In genomic region chr2:16225545-16225944, GRCh38 we compare ENCODE assay signal across 2 cellular contexts.
TF ChIP-seq lines count a peak whose summit lies in the region.

No MANE protein-coding gene starts in this region.

TF ChIP-seq in SK-N-SH, 30 proteins besides CTCF, POLR2A, EP300 and RAD21 (continued from another document):
- TF ChIP-seq, protein P1, sequence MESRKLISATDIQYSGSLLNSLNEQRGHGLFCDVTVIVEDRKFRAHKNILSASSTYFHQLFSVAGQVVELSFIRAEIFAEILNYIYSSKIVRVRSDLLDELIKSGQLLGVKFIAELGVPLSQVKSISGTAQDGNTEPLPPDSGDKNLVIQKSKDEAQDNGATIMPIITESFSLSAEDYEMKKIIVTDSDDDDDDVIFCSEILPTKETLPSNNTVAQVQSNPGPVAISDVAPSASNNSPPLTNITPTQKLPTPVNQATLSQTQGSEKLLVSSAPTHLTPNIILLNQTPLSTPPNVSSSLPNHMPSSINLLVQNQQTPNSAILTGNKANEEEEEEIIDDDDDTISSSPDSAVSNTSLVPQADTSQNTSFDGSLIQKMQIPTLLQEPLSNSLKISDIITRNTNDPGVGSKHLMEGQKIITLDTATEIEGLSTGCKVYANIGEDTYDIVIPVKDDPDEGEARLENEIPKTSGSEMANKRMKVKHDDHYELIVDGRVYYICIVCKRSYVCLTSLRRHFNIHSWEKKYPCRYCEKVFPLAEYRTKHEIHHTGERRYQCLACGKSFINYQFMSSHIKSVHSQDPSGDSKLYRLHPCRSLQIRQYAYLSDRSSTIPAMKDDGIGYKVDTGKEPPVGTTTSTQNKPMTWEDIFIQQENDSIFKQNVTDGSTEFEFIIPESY (IDR thresholded peaks at IDR 0.05; ENCODE audit: borderline replicate concordance, low read depth): no peak
- TF ChIP-seq POLR2AphosphoS5 (IDR thresholded peaks at IDR 0.05; ENCODE audit: low read depth, low read length) (no peak), USF2 (IDR thresholded peaks at IDR 0.05; ENCODE audit: borderline replicate concordance, low read depth, low read length) (no peak), MEF2A (IDR thresholded peaks at IDR 0.05; ENCODE audit: borderline replicate concordance, low read depth) (no peak), SIN3A (IDR thresholded peaks at IDR 0.05; ENCODE audit: borderline replicate concordance, low read depth, low read length) (no peak), NFIC (IDR thresholded peaks at IDR 0.05; ENCODE audit: borderline replicate concordance) (no peak), CHD2 (IDR thresholded peaks at IDR 0.05; ENCODE audit: low read length, partially characterized antibody) (no peak), TAF1 (IDR thresholded peaks at IDR 0.05; ENCODE audit: borderline replicate concordance, low read depth, low read length) (no peak), PBX3 (IDR thresholded peaks at IDR 0.05) (no peak), SMC3 (IDR thresholded peaks at IDR 0.05; ENCODE audit: low read depth, low read length) (no peak; the same call in 1 of the 2 replicates), MXI1 (IDR thresholded peaks at IDR 0.05; ENCODE audit: low read depth, low read length) (no peak), RFX5 (IDR thresholded peaks at IDR 0.05; ENCODE audit: low read length) (no peak), GATA2 (CRISPR knock-in tag; IDR thresholded peaks at IDR 0.05) (no peak), TEAD4 (IDR thresholded peaks at IDR 0.05; ENCODE audit: borderline replicate concordance, insufficient read depth) (no peak), MAX (IDR thresholded peaks at IDR 0.05; ENCODE audit: low read depth) (no peak)

TF ChIP-seq in SK-N-SH treated with all-trans-retinoic acid at 6 μM for 48 hours, 23 proteins besides CTCF, POLR2A, EP300 and RAD21 (continued from another document):
- TF ChIP-seq ZNF565 (CRISPR knock-in tag; conservative IDR thresholded peaks at IDR 0.05; ENCODE audit: low read depth) (no peak), ISL1 (CRISPR knock-in tag; IDR thresholded peaks at IDR 0.05) (no peak)
- TF ChIP-seq, protein P2, sequence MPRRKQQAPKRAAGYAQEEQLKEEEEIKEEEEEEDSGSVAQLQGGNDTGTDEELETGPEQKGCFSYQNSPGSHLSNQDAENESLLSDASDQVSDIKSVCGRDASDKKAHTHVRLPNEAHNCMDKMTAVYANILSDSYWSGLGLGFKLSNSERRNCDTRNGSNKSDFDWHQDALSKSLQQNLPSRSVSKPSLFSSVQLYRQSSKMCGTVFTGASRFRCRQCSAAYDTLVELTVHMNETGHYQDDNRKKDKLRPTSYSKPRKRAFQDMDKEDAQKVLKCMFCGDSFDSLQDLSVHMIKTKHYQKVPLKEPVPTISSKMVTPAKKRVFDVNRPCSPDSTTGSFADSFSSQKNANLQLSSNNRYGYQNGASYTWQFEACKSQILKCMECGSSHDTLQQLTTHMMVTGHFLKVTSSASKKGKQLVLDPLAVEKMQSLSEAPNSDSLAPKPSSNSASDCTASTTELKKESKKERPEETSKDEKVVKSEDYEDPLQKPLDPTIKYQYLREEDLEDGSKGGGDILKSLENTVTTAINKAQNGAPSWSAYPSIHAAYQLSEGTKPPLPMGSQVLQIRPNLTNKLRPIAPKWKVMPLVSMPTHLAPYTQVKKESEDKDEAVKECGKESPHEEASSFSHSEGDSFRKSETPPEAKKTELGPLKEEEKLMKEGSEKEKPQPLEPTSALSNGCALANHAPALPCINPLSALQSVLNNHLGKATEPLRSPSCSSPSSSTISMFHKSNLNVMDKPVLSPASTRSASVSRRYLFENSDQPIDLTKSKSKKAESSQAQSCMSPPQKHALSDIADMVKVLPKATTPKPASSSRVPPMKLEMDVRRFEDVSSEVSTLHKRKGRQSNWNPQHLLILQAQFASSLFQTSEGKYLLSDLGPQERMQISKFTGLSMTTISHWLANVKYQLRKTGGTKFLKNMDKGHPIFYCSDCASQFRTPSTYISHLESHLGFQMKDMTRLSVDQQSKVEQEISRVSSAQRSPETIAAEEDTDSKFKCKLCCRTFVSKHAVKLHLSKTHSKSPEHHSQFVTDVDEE (CRISPR knock-in tag; IDR thresholded peaks at IDR 0.05): no peak
- TF ChIP-seq, protein P3, sequence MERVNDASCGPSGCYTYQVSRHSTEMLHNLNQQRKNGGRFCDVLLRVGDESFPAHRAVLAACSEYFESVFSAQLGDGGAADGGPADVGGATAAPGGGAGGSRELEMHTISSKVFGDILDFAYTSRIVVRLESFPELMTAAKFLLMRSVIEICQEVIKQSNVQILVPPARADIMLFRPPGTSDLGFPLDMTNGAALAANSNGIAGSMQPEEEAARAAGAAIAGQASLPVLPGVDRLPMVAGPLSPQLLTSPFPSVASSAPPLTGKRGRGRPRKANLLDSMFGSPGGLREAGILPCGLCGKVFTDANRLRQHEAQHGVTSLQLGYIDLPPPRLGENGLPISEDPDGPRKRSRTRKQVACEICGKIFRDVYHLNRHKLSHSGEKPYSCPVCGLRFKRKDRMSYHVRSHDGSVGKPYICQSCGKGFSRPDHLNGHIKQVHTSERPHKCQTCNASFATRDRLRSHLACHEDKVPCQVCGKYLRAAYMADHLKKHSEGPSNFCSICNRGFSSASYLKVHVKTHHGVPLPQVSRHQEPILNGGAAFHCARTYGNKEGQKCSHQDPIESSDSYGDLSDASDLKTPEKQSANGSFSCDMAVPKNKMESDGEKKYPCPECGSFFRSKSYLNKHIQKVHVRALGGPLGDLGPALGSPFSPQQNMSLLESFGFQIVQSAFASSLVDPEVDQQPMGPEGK (CRISPR knock-in tag; IDR thresholded peaks at IDR 0.05; ENCODE audit: borderline replicate concordance): no peak
